In genomic region chr1:65910432-65910831, GRCh38 we compare ENCODE assay signal across 29 cellular contexts.
"Had no signal": no experiment of that assay in that cellular context is flagged by ENCODE, and none has a peak within 500 bp of the region (broad histone marks: within the 10 kb centered on the region; RNA-seq: fewer than 3 reads in every experiment).

No MANE protein-coding gene starts in this region.

- H3K4me3 ChIP-seq: coronary artery, esophagus squamous epithelium, lung, smooth muscle cell, thoracic aorta, tibial nerve, upper lobe of right lung, uterus had no signal

- H3K36me3 ChIP-seq: esophagus squamous epithelium, thoracic aorta, tibial nerve, upper lobe of right lung, uterus had no signal

- H3K4me1 Mint-ChIP-seq: memory B cell; mesothelial cell of epicardium; naive thymus-derived CD4-positive, alpha-beta T cell; nephron; stimulated activated memory B cell treated with anti-CD40 and anti-IgM and Interleukin-4, amounts not matched to agents 10 μg/mL and 1 μg/mL and 100 μg/mL, for 72 hours had no signal

- H3K27ac ChIP-seq: coronary artery, esophagus squamous epithelium, parathyroid adenoma, thoracic aorta, tibial nerve, upper lobe of right lung, uterus had no signal

- H3K4me1 ChIP-seq: esophagus squamous epithelium, parathyroid adenoma, tibial nerve, upper lobe of right lung, uterus had no signal

- H3K79me2 ChIP-seq: parathyroid adenoma had no signal

- H3K27me3 ChIP-seq: esophagus squamous epithelium, tibial nerve, upper lobe of right lung, uterus had no signal

- H3K4me3 Mint-ChIP-seq: memory B cell; mesothelial cell of epicardium; naive thymus-derived CD4-positive, alpha-beta T cell; nephron; stimulated activated memory B cell treated with anti-CD40 and anti-IgM and Interleukin-4, amounts not matched to agents 10 μg/mL and 1 μg/mL and 100 μg/mL, for 72 hours had no signal

- ATAC-seq: left lobe of liver; naive thymus-derived CD4-positive, alpha-beta T cell; sciatic nerve; stimulated activated memory B cell treated with anti-CD40 and anti-IgM and Interleukin-4, amounts not matched to agents 10 μg/mL and 1 μg/mL and 100 μg/mL, for 72 hours; stimulated activated naive CD8-positive, alpha-beta T cell treated with anti-CD3 and anti-CD28 coated beads, Interleukin-15, Interleukin-2, amounts not matched to agents 100 U/mL and 50 U/mL, for 24 hours; upper lobe of right lung had no signal

- H3K36me3 Mint-ChIP-seq: memory B cell; mesothelial cell of epicardium; naive thymus-derived CD4-positive, alpha-beta T cell; stimulated activated memory B cell treated with anti-CD40 and anti-IgM and Interleukin-4, amounts not matched to agents 10 μg/mL and 1 μg/mL and 100 μg/mL, for 72 hours had no signal

- FAIRE-seq: endometrium, frontal cortex, keratinocyte had no signal

- H2AFZ ChIP-seq: parathyroid adenoma had no signal

- DNase-seq: dermis blood vessel endothelial cell; effector memory CD4-positive, alpha-beta T cell; erythroblast; esophagus squamous epithelium; hypothalamus; naive thymus-derived CD4-positive, alpha-beta T cell; stimulated activated CD4-positive, alpha-beta T cell treated with anti-CD3 and anti-CD28 coated beads, Interleukin-12 subunit alpha, Interleukin-12 subunit beta, amount 100 ng/mL, for 4 hours; stimulated activated CD4-positive, alpha-beta T cell treated with anti-CD3 and anti-CD28 coated beads, Interleukin-2, amount 100 ng/mL, for 24 hours; stimulated activated CD4-positive, alpha-beta T cell treated with anti-CD3 and anti-CD28 coated beads, Interleukin-4, amount 100 ng/mL, for 4 hours; stimulated activated naive CD8-positive, alpha-beta T cell treated with anti-CD3 and anti-CD28 coated beads, Interleukin-15, Interleukin-2, amounts not matched to agents 100 U/mL and 50 U/mL, for 24 hours; substantia nigra; upper lobe of right lung; uterus had no signal

- H3K9me3 Mint-ChIP-seq: memory B cell; mesothelial cell of epicardium; naive thymus-derived CD4-positive, alpha-beta T cell; nephron; stimulated activated memory B cell treated with anti-CD40 and anti-IgM and Interleukin-4, amounts not matched to agents 10 μg/mL and 1 μg/mL and 100 μg/mL, for 72 hours had no signal

- H3K27ac Mint-ChIP-seq: memory B cell; mesothelial cell of epicardium; naive thymus-derived CD4-positive, alpha-beta T cell; nephron; progenitor cell of endocrine pancreas; stimulated activated memory B cell treated with anti-CD40 and anti-IgM and Interleukin-4, amounts not matched to agents 10 μg/mL and 1 μg/mL and 100 μg/mL, for 72 hours had no signal

- H3K27me3 Mint-ChIP-seq: progenitor cell of endocrine pancreas had no signal

- H3K9me3 ChIP-seq: esophagus squamous epithelium, thoracic aorta, tibial nerve, upper lobe of right lung, uterus had no signal

- H3K4me2 ChIP-seq: smooth muscle cell had no signal

- H3K9ac ChIP-seq: parathyroid adenoma had no signal
